ENCODE assay signal across 23 cellular contexts in genomic region chr1:115237023-115237422, GRCh38.
"Had no signal": no experiment of that assay in that cellular context is flagged by ENCODE, and none has a peak within 500 bp of the region (broad histone marks: within the 10 kb centered on the region; RNA-seq: fewer than 3 reads in every experiment).

No MANE protein-coding gene starts in this region.

- H3K27me3 ChIP-seq: ascending aorta, thyroid gland, upper lobe of right lung had no signal

- H3K27ac Mint-ChIP-seq: activated CD8-positive, alpha-beta memory T cell treated with anti-CD3 and anti-CD28 coated beads, Interleukin-2, amount 10 ng/mL, durations not matched to agents 7 days and 5 days; activated CD8-positive, alpha-beta T cell treated with anti-CD3 and anti-CD28 coated beads for 36 hours; activated naive CD4-positive, alpha-beta T cell treated with anti-CD3 and anti-CD28 coated beads, Interleukin-2, amount 50 U/mL, for 24 hours; immature natural killer cell; naive thymus-derived CD8-positive, alpha-beta T cell; progenitor cell of endocrine pancreas; T-helper 17 cell had no signal

- H3K36me3 ChIP-seq: ascending aorta, left ventricle myocardium inferior, thyroid gland, upper lobe of right lung had no signal

- H3K27ac ChIP-seq: ascending aorta, epithelial cell of prostate, left ventricle myocardium inferior, thyroid gland, upper lobe of right lung had no signal

- H3K4me1 Mint-ChIP-seq: activated CD8-positive, alpha-beta memory T cell treated with anti-CD3 and anti-CD28 coated beads, Interleukin-2, amount 10 ng/mL, durations not matched to agents 7 days and 5 days; activated naive CD4-positive, alpha-beta T cell treated with anti-CD3 and anti-CD28 coated beads, Interleukin-2, amount 50 U/mL, for 24 hours; central memory CD8-positive, alpha-beta T cell; immature natural killer cell; naive thymus-derived CD8-positive, alpha-beta T cell; T-helper 17 cell had no signal

- H3K36me3 Mint-ChIP-seq: activated CD8-positive, alpha-beta memory T cell treated with anti-CD3 and anti-CD28 coated beads, Interleukin-2, amount 10 ng/mL, durations not matched to agents 7 days and 5 days; activated naive CD4-positive, alpha-beta T cell treated with anti-CD3 and anti-CD28 coated beads, Interleukin-2, amount 50 U/mL, for 24 hours; immature natural killer cell; naive thymus-derived CD8-positive, alpha-beta T cell had no signal

- H3K4me3 ChIP-seq: ascending aorta, left ventricle myocardium inferior, thyroid gland, upper lobe of right lung had no signal

- H3K4me1 ChIP-seq: ascending aorta, left ventricle myocardium inferior, thyroid gland, upper lobe of right lung had no signal

- H3K9me3 Mint-ChIP-seq: activated CD8-positive, alpha-beta T cell treated with anti-CD3 and anti-CD28 coated beads for 36 hours; activated naive CD4-positive, alpha-beta T cell treated with anti-CD3 and anti-CD28 coated beads, Interleukin-2, amount 50 U/mL, for 24 hours; central memory CD8-positive, alpha-beta T cell; naive thymus-derived CD8-positive, alpha-beta T cell had no signal

- H3K9me3 ChIP-seq: ascending aorta, left ventricle myocardium inferior, thyroid gland, upper lobe of right lung had no signal

- H3K4me3 Mint-ChIP-seq: activated CD8-positive, alpha-beta memory T cell treated with anti-CD3 and anti-CD28 coated beads, Interleukin-2, amount 10 ng/mL, durations not matched to agents 7 days and 5 days; activated CD8-positive, alpha-beta T cell treated with anti-CD3 and anti-CD28 coated beads for 36 hours; activated naive CD4-positive, alpha-beta T cell treated with anti-CD3 and anti-CD28 coated beads, Interleukin-2, amount 50 U/mL, for 24 hours; central memory CD8-positive, alpha-beta T cell; immature natural killer cell; naive thymus-derived CD8-positive, alpha-beta T cell; T-helper 17 cell had no signal

- DNase-seq: activated CD4-positive, alpha-beta T cell treated with anti-CD3 and anti-CD28 coated beads for 48 hours; activated CD8-positive, alpha-beta memory T cell treated with anti-CD3 and anti-CD28 coated beads, Interleukin-2, amount 10 ng/mL, durations not matched to agents 7 days and 5 days; activated CD8-positive, alpha-beta T cell treated with anti-CD3 and anti-CD28 coated beads for 36 hours; activated gamma-delta T cell treated with Interleukin-2 at 50 U/mL for 16 hours; activated T-cell treated with anti-CD3 and anti-CD28 coated beads for 4 hours; foreskin melanocyte; immature natural killer cell; kidney glomerular epithelial cell; left ventricle myocardium inferior; naive thymus-derived CD8-positive, alpha-beta T cell; stimulated activated CD4-positive, alpha-beta T cell treated with anti-CD3 and anti-CD28 coated beads, Interleukin-4, amount 100 ng/mL, for 4 hours; stimulated activated naive CD8-positive, alpha-beta T cell treated with anti-CD3 and anti-CD28 coated beads, Interleukin-15, Interleukin-2, amounts not matched to agents 100 U/mL and 50 U/mL, for 24 hours; substantia nigra; SW 1271; T-helper 17 cell; thyroid gland; upper lobe of right lung had no signal

- H3K27me3 Mint-ChIP-seq: progenitor cell of endocrine pancreas had no signal

- FAIRE-seq: colon had no signal

- ATAC-seq: activated CD8-positive, alpha-beta memory T cell treated with anti-CD3 and anti-CD28 coated beads, Interleukin-2, amount 10 ng/mL, durations not matched to agents 7 days and 5 days; activated CD8-positive, alpha-beta T cell treated with anti-CD3 and anti-CD28 coated beads for 36 hours; naive thymus-derived CD8-positive, alpha-beta T cell; stimulated activated naive CD8-positive, alpha-beta T cell treated with anti-CD3 and anti-CD28 coated beads, Interleukin-15, Interleukin-2, amounts not matched to agents 100 U/mL and 50 U/mL, for 24 hours; T-helper 17 cell; upper lobe of right lung had no signal
